19 cellular contexts compared by ENCODE assay signal in the genomic region with DNA sequence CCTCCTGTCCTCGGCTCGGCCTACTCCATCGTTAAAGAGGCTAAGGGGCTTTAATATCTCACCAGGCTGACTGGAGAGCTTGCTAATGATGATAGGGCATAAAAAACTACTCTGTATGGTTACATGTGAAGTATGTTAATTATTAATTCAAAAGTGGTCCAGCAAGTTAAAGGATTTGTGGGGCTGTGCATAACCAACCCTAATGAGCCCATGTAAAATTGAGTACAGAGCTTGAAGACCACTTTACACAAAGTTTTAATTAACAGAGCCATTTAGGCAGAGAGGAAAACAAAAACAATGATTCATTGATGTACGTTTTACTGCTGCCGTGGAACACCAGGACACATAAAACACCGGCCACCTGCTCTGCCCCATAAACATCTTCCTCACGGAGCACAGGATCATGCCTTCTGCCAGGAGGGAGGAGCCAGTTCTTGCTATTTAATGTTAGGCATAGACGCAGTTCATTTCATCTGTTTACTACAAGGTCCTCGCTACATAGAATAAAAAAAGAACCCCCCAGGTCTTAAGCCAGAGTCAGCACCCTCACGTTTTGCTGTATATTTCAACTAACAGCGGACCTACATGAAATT.
DNase-seq lines count a peak whose midpoint lies in the region; ATAC-seq and TF ChIP-seq lines count a peak whose summit lies in the region.
"Had no signal": no experiment of that assay in that cellular context is flagged by ENCODE, and none has a peak within 500 bp of the region (broad histone marks: within the 10 kb centered on the region; RNA-seq: fewer than 3 reads in every experiment).

No MANE protein-coding gene starts in this region.

- H3K79me2 ChIP-seq in SK-N-SH (ENCODE audit: insufficient read depth) (no peaks in the 10 kb centered on the region), OCI-LY7 (ENCODE audit: insufficient read depth, low read depth, low read length) (no peaks in the 10 kb centered on the region)

- TF ChIP-seq CTCF in SK-N-SH (IDR thresholded peaks at IDR 0.05) (no peak), colonic mucosa (IDR thresholded peaks at IDR 0.05) (no peak), upper lobe of right lung (IDR thresholded peaks at IDR 0.05) (no peak), OCI-LY7 (conservative IDR thresholded peaks at IDR 0.05; ENCODE audit: low read length) (no peak)

- H2AFZ ChIP-seq in SK-N-SH (ENCODE audit: low read depth) (no peak overlapping the region), OCI-LY7 (ENCODE audit: low read length) (no peak overlapping the region)
- H2AFZ ChIP-seq: PC-9 had no signal

- no peak for ATAC-seq in SK-N-SH treated with all-trans-retinoic acid at 6 μM for 48 hours
- no peak for ATAC-seq in upper lobe of right lung
- ATAC-seq in GM21786 (IDR thresholded peaks at IDR 0.05; ENCODE audit: unreplicated experiment), result no peak
- ATAC-seq: CD8-positive, alpha-beta T cell; K562 had no signal

- no peaks in the 10 kb centered on the region for H3K9me2 ChIP-seq in SK-N-SH
- H3K9me2 ChIP-seq in OCI-LY7 (ENCODE audit: insufficient read depth, low read length), result no peaks in the 10 kb centered on the region

- peak overlapping the region in 1 of 2 experiments; percentile 46; a peak in 2 of 4 replicates for H3K4me3 ChIP-seq in SK-N-SH (ENCODE audit: low read depth in 2 of 2, low read length in 1 of 2)
- no peak overlapping the region for H3K4me3 ChIP-seq in colonic mucosa
- H3K4me3 ChIP-seq in upper lobe of right lung, result no peak overlapping the region
- no peak overlapping the region for H3K4me3 ChIP-seq in OCI-LY7 (ENCODE audit: low read depth, low read length, poor library complexity, severe bottlenecking)
- H3K4me3 ChIP-seq: cardiac muscle cell, K562, PC-9, SK-N-MC, spleen, uterus had no signal

- H3K4me2 ChIP-seq in SK-N-SH (no peak overlapping the region), OCI-LY7 (ENCODE audit: low read length) (no peak overlapping the region)
- H3K4me2 ChIP-seq: PC-9 had no signal

- H3K9ac ChIP-seq in SK-N-SH (no peak overlapping the region), colonic mucosa (ENCODE audit: low read depth in 2 of 2, low read length in 2 of 2) (no peak overlapping the region)

- no peak for DNase-seq in SK-N-SH
- DNase-seq in NCI-H345 (lab: John Stamatoyannopoulos, UW), result peak; percentile 57
- peak; percentile 38 for DNase-seq in colonic mucosa
- peak; percentile 2 for DNase-seq in upper lobe of right lung
- no peak for DNase-seq in OCI-LY7 (ENCODE audit: low spot score)
- DNase-seq in AG08396 (ENCODE audit: low spot score), result no peak
- DNase-seq: activated T-cell treated with anti-CD3 and anti-CD28 coated beads, Interleukin-2, amount 50 U/mL, for 24 hours; CD8-positive, alpha-beta T cell; effector memory CD4-positive, alpha-beta T cell; hypothalamus; PC-9; spleen; stimulated activated naive CD4-positive, alpha-beta T cell; uterus had no signal

- H3K27ac ChIP-seq in SK-N-SH (ENCODE audit: low read depth in 2 of 2, low read length in 1 of 2), result peak overlapping the region in 1 of 2 experiments; percentile 99; a peak in 2 of 4 replicates
- no peak overlapping the region for H3K27ac ChIP-seq in colonic mucosa
- no peak overlapping the region for H3K27ac ChIP-seq in upper lobe of right lung
- H3K27ac ChIP-seq in OCI-LY7 (ENCODE audit: low read depth, low read length, poor library complexity, severe bottlenecking), result no peak overlapping the region
- H3K27ac ChIP-seq: cardiac muscle cell, PC-9, SK-N-MC, spleen, uterus had no signal

- 4% methylated on average over 11 of the region's 11 CpGs for WGBS in SK-N-SH (ENCODE audit: low lambda C conversion rate)

- no peaks in the 10 kb centered on the region for H3K9me3 ChIP-seq in SK-N-SH
- no peaks in the 10 kb centered on the region for H3K9me3 ChIP-seq in colonic mucosa
- no peaks in the 10 kb centered on the region for H3K9me3 ChIP-seq in upper lobe of right lung
- no peaks in the 10 kb centered on the region for H3K9me3 ChIP-seq in OCI-LY7 (ENCODE audit: low read length)
- H3K9me3 ChIP-seq: spleen, uterus had no signal

- H3K36me3 ChIP-seq in SK-N-SH (replicated peaks in 1 of 2; ENCODE audit: control insufficient read depth in 1 of 2, insufficient read depth in 2 of 2, low read length in 1 of 2) (peaks cover 0 to 7% of the 10 kb centered on the region in 2 experiments), colonic mucosa (no peaks in the 10 kb centered on the region), upper lobe of right lung (no peaks in the 10 kb centered on the region), OCI-LY7 (ENCODE audit: insufficient read depth, low read length) (no peaks in the 10 kb centered on the region)
- H3K36me3 ChIP-seq: cardiac muscle cell, spleen, uterus had no signal

- no TSS peak for BruUV-seq in OCI-LY7 (replicated peaks; lab: Mats Ljungman, UMichigan)

- H3K27me3 ChIP-seq in SK-N-SH (ENCODE audit: insufficient read depth) (no peaks in the 10 kb centered on the region), colonic mucosa (no peaks in the 10 kb centered on the region), upper lobe of right lung (peaks cover 5% of the 10 kb centered on the region)
- H3K27me3 ChIP-seq: uterus had no signal

- H3K4me1 ChIP-seq in SK-N-SH (ENCODE audit: control insufficient read depth in 1 of 2, insufficient read depth in 2 of 2, low read depth in 1 of 2, low read length in 1 of 2) (peaks cover 0 to 41% of the 10 kb centered on the region in 2 experiments; a peak in 2 of 4 replicates), colonic mucosa (no peaks in the 10 kb centered on the region), upper lobe of right lung (no peaks in the 10 kb centered on the region), OCI-LY7 (ENCODE audit: insufficient read depth, low read length, poor library complexity, severe bottlenecking) (no peaks in the 10 kb centered on the region)
- H3K4me1 ChIP-seq: spleen, uterus had no signal

- CTCF ChIA-PET in SK-N-SH (lab: Yijun Ruan, JAX) (interaction anchor here (2.3 kb wide), 1 partner anchor 115 kb away, joined by 13 read pairs; no protein-coding TSS in a partner anchor), OCI-LY7 (lab: Charles Lee; ENCODE audit: unreplicated experiment) (no interaction called here)

- H4K20me1 ChIP-seq in SK-N-SH (ENCODE audit: insufficient read depth), result no peaks in the 10 kb centered on the region
- no peaks in the 10 kb centered on the region for H4K20me1 ChIP-seq in OCI-LY7 (ENCODE audit: insufficient read depth, low read length)

- POLR2A ChIA-PET in SK-N-SH (lab: Yijun Ruan, JAX), result interaction anchor here (1.5 to 1.6 kb wide), 2 partner anchors 82 to 115 kb away, joined by 3 to 8 read pairs; no protein-coding TSS in a partner anchor
- POLR2A ChIA-PET in OCI-LY7 (lab: Charles Lee), result no interaction called here

- no peak for TF ChIP-seq RAD21 in SK-N-SH (IDR thresholded peaks at IDR 0.05; ENCODE audit: low read length)

- intact Hi-C loops in colonic mucosa (cut with DNase I) (loop anchor here (5.0 kb wide), 1 partner anchor 70 kb away; no protein-coding TSS in a partner anchor), upper lobe of right lung (cut with DNase I) (no loop called here), OCI-LY7 (cut with micrococcal nuclease; ENCODE audit: unreplicated experiment) (no loop called here)

- no peaks in the 10 kb centered on the region for H3F3A ChIP-seq in SK-N-SH (replicated peaks; ENCODE audit: insufficient read depth)

- no peak for TF ChIP-seq EP300 in SK-N-SH (IDR thresholded peaks at IDR 0.05; ENCODE audit: borderline replicate concordance in 1 of 2, low read depth in 1 of 2, low read length in 1 of 2)

TF ChIP-seq in SK-N-SH, 30 proteins besides CTCF, POLR2A, EP300 and RAD21 (continues in another document):
- TF ChIP-seq SMC3 (IDR thresholded peaks at IDR 0.05; ENCODE audit: low read depth, low read length) (no peak), MAX (IDR thresholded peaks at IDR 0.05; ENCODE audit: low read depth) (no peak), MXI1 (IDR thresholded peaks at IDR 0.05; ENCODE audit: low read depth, low read length) (peak; percentile 46; the same call in 1 of the 2 replicates), FOXJ3 (CRISPR knock-in tag; IDR thresholded peaks at IDR 0.05) (no peak), RFX5 (IDR thresholded peaks at IDR 0.05; ENCODE audit: low read length) (no peak)

TF ChIP-seq in SK-N-SH treated with all-trans-retinoic acid at 6 μM for 48 hours, 23 proteins besides CTCF, POLR2A, EP300 and RAD21:
- TF ChIP-seq, protein P1, sequence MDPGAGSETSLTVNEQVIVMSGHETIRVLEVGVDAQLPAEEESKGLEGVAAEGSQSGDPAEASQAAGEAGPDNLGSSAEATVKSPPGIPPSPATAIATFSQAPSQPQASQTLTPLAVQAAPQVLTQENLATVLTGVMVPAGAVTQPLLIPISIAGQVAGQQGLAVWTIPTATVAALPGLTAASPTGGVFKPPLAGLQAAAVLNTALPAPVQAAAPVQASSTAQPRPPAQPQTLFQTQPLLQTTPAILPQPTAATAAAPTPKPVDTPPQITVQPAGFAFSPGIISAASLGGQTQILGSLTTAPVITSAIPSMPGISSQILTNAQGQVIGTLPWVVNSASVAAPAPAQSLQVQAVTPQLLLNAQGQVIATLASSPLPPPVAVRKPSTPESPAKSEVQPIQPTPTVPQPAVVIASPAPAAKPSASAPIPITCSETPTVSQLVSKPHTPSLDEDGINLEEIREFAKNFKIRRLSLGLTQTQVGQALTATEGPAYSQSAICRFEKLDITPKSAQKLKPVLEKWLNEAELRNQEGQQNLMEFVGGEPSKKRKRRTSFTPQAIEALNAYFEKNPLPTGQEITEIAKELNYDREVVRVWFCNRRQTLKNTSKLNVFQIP (CRISPR knock-in tag; IDR thresholded peaks at IDR 0.05; ENCODE audit: borderline replicate concordance, low read depth), result no peak
- no peak for TF ChIP-seq PPARA (CRISPR knock-in tag; IDR thresholded peaks at IDR 0.05; ENCODE audit: borderline replicate concordance)
- TF ChIP-seq ZNF8 (CRISPR knock-in tag; IDR thresholded peaks at IDR 0.05), result no peak
- TF ChIP-seq RARB (CRISPR knock-in tag; IDR thresholded peaks at IDR 0.05), result no peak
- no peak for TF ChIP-seq ZC3H10 (CRISPR knock-in tag; IDR thresholded peaks at IDR 0.05)
- TF ChIP-seq TCF4 (CRISPR knock-in tag; IDR thresholded peaks at IDR 0.05; ENCODE audit: borderline replicate concordance), result no peak

Comparison
In these comparisons a context has a peak if more than half of its experiments do, and no peak if none do; other contexts are left out.
1. DNase-seq: peak in NCI-H345 (single experiment), colonic mucosa (single experiment) and upper lobe of right lung (single experiment); none in SK-N-SH (single experiment), OCI-LY7 (single experiment) and AG08396 (single experiment).